In genomic region chrX:68894142-68894512, GRCh38 we compare ENCODE assay signal across 9 cellular contexts.
DNase-seq lines count a peak whose midpoint lies in the region; ATAC-seq, FAIRE-seq and TF ChIP-seq lines count a peak whose summit lies in the region.
"Had no signal": no experiment of that assay in that cellular context is flagged by ENCODE, and none has a peak within 500 bp of the region (broad histone marks: within the 10 kb centered on the region; RNA-seq: fewer than 3 reads in every experiment).

No MANE protein-coding gene starts in this region.

- no peaks in the 10 kb centered on the region for H4K20me1 ChIP-seq in keratinocyte (ENCODE audit: control insufficient read depth, extremely low read depth, insufficient read depth, low read length)

- no peaks in the 10 kb centered on the region for H3K36me3 ChIP-seq in keratinocyte (ENCODE audit: control insufficient read depth in 2 of 2, extremely low read depth in 1 of 2, insufficient read depth in 2 of 2, low read length in 2 of 2)
- H3K36me3 ChIP-seq in gastrocnemius medialis: no peaks in the 10 kb centered on the region

- H3K4me3 ChIP-seq in keratinocyte (ENCODE audit: control insufficient read depth in 2 of 3, extremely low read depth in 1 of 3, insufficient read depth in 2 of 3, low read depth in 1 of 3, low read length in 3 of 3) (no peak overlapping the region), gastrocnemius medialis (peak overlapping the region; percentile 46 to 51 (median 48))

- H3K27ac ChIP-seq in keratinocyte (ENCODE audit: control insufficient read depth, insufficient read depth, low read length): peak overlapping the region; percentile 61
- peak overlapping the region; percentile 88 to 92 (median 90) for H3K27ac ChIP-seq in gastrocnemius medialis

- dilution Hi-C loops in keratinocyte (cut with MboI; ENCODE audit: extremely low pct_ligation_motif_present, low sequenced_read_pairs): no loop called here

- H3K27me3 ChIP-seq in keratinocyte (ENCODE audit: control insufficient read depth, extremely low read depth, insufficient read depth, low read length): no peaks in the 10 kb centered on the region
- no peaks in the 10 kb centered on the region for H3K27me3 ChIP-seq in gastrocnemius medialis

- CTCF ChIA-PET in HEK293T (lab: Yijun Ruan, JAX): interaction anchor here (0.9 kb wide), 1 partner anchor 66 kb away, joined by 3 read pairs; the partner anchor contains the start of gene EFNB1

- FAIRE-seq in keratinocyte (lab: Jason Lieb, UNC): no peak

- H3K9me1 ChIP-seq in keratinocyte (ENCODE audit: control insufficient read depth, extremely low read depth, insufficient read depth, low read length): peaks cover 3% of the 10 kb centered on the region

- in situ Hi-C loops in gastrocnemius medialis (cut with MboI; ENCODE audit: low sequenced_read_pairs in 4 of 4): no loop called here

- no peaks in the 10 kb centered on the region for H3K79me2 ChIP-seq in keratinocyte (ENCODE audit: control insufficient read depth, insufficient read depth, low read length)

- POLR2A ChIA-PET in HEK293T (lab: Yijun Ruan, JAX): no interaction called here

- peak overlapping the region; percentile 36 for H2AFZ ChIP-seq in keratinocyte (ENCODE audit: control insufficient read depth, low read length)

- no peaks in the 10 kb centered on the region for H3K9me3 ChIP-seq in keratinocyte (ENCODE audit: control insufficient read depth, low read depth, low read length)
- H3K9me3 ChIP-seq in gastrocnemius medialis: no peaks in the 10 kb centered on the region

- TF ChIP-seq POLR2A in gastrocnemius medialis (IDR thresholded peaks at IDR 0.05): no peak

- H3K9ac ChIP-seq in keratinocyte (ENCODE audit: control insufficient read depth, extremely low read depth, insufficient read depth, low read length): peak overlapping the region; percentile 63

- intact Hi-C loops in gastrocnemius medialis (cut with DNase I; ENCODE audit: low total_unique reads): loop anchor here (2.0 kb wide), 1 partner anchor 39 kb away; no protein-coding TSS in a partner anchor

- peak; percentile 22 for ATAC-seq in GM18511 (IDR thresholded peaks at IDR 0.05; ENCODE audit: unreplicated experiment)
- ATAC-seq in gastrocnemius medialis: peak; percentile 43 to 46
- no peak for ATAC-seq in GM19035 (IDR thresholded peaks at IDR 0.05; ENCODE audit: unreplicated experiment)
- ATAC-seq in HG02981 (IDR thresholded peaks at IDR 0.05; ENCODE audit: unreplicated experiment): no peak

- peaks cover 21% of the 10 kb centered on the region for H3K4me1 ChIP-seq in keratinocyte (ENCODE audit: control insufficient read depth, extremely low read depth, insufficient read depth, low read length)
- H3K4me1 ChIP-seq in gastrocnemius medialis: peaks cover 12 to 15% of the 10 kb centered on the region in 2 donors

- peak overlapping the region; percentile 51 for H3K4me2 ChIP-seq in keratinocyte (ENCODE audit: control insufficient read depth, extremely low read depth, insufficient read depth, low read depth, low read length)

- TF ChIP-seq CTCF in keratinocyte (optimal IDR thresholded peaks at IDR 0.05 in 1 of 3, IDR thresholded peaks at IDR 0.05 in 1 of 3, conservative IDR thresholded peaks at IDR 0.05 in 1 of 3; ENCODE audit: extremely low read depth in 1 of 3, insufficient read depth in 2 of 3, low read length in 3 of 3): no peak
- no peak for TF ChIP-seq CTCF in gastrocnemius medialis (IDR thresholded peaks at IDR 0.05 in 4 of 5, conservative IDR thresholded peaks at IDR 0.05 in 1 of 5)

- DNase-seq in astrocyte of the hippocampus (ENCODE audit: low read depth, low spot score): peak; percentile 23
- DNase-seq in keratinocyte (ENCODE audit: low read depth, low spot score): no peak
- peak in 1 of 2 donors; percentile 33 for DNase-seq in gastrocnemius medialis
- DNase-seq in RPMI8226: no peak
- DNase-seq in HEK293T (ENCODE audit: extremely low spot score): no peak
- DNase-seq: activated CD4-positive, alpha-beta T cell treated with anti-CD3 and anti-CD28 coated beads for 1 hour had no signal

TF ChIP-seq in HEK293T, 16 proteins besides CTCF, POLR2A, EP300 and RAD21:
- no peak for TF ChIP-seq BHLHE40 (IDR thresholded peaks at IDR 0.05; ENCODE audit: borderline replicate concordance)
- no peak for TF ChIP-seq HDGF (IDR thresholded peaks at IDR 0.05; ENCODE audit: borderline replicate concordance)
- no peak for TF ChIP-seq ELF4 (IDR thresholded peaks at IDR 0.05)
- no peak for TF ChIP-seq SP1 (IDR thresholded peaks at IDR 0.05)
- no peak for TF ChIP-seq LEF1 (IDR thresholded peaks at IDR 0.05; ENCODE audit: borderline replicate concordance)

Comparison
In these comparisons a context has a peak if more than half of its experiments do, and no peak if none do; other contexts are left out.
1. ATAC-seq: peak in GM18511 (single experiment) and gastrocnemius medialis (2 of 2); none in GM19035 (single experiment) and HG02981 (single experiment).
2. H3K4me3 ChIP-seq: peak in gastrocnemius medialis (4 of 4); none in keratinocyte (0 of 3).